Comparison of ENCODE assay signal across 1 cellular context in the genomic region with DNA sequence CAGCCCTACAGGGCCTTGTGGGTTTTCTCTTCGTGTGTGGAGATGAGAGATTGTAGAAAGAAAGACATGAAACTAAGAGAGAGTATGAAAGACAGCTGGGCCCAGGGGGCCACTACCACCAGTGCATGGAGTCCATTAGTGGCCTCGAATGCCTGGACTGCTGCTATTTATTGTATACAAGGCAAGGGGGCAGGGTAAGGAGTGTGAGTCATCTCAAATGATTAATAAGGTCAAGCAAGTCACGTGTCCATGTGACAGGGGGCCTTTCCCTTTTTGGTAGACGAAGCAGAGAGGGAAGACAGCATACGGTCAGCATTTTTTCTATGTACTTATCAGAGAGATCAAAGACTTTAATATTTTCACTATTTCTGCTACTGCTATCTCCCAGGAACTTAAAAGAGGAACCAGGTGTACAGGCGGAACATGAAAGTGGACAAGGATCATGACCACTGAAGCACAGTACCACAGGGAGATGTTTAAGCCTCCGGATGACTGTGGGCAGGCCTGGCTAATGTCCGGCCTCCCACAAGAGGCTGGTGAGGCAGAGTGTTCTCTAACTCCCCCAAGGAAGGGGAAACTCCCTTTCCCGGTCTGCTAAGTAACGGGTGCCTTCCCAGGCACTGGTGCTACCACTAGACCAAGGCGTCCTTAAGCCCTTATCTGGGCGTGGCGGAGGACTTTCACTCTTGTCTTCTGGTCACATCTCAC.
TF ChIP-seq lines count a peak whose summit lies in the region.

No MANE protein-coding gene starts in this region.

TF ChIP-seq in HepG2, 621 proteins besides CTCF, POLR2A, EP300 and RAD21 (continued from another document and continues in another):
- TF ChIP-seq, protein P1, sequence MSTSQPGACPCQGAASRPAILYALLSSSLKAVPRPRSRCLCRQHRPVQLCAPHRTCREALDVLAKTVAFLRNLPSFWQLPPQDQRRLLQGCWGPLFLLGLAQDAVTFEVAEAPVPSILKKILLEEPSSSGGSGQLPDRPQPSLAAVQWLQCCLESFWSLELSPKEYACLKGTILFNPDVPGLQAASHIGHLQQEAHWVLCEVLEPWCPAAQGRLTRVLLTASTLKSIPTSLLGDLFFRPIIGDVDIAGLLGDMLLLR (CRISPR knock-in tag; IDR thresholded peaks at IDR 0.05), result no peak
- no peak for TF ChIP-seq THYN1 (CRISPR knock-in tag; IDR thresholded peaks at IDR 0.05; ENCODE audit: borderline replicate concordance, low read depth)
- TF ChIP-seq MED13 (CRISPR knock-in tag; IDR thresholded peaks at IDR 0.05), result no peak
- TF ChIP-seq NR2F6 (IDR thresholded peaks at IDR 0.05), result peak; percentile 50; the same call in 1 of the 2 replicates
- peak; percentile 53 for TF ChIP-seq NR2F6 (CRISPR knock-in tag; IDR thresholded peaks at IDR 0.05)
- no peak for TF ChIP-seq SMAD3 (CRISPR knock-in tag; IDR thresholded peaks at IDR 0.05)
- TF ChIP-seq CBX2 (IDR thresholded peaks at IDR 0.05; ENCODE audit: low read depth, low read length), result no peak
- TF ChIP-seq CBX2 (CRISPR knock-in tag; IDR thresholded peaks at IDR 0.05; ENCODE audit: low read depth), result no peak
- no peak for TF ChIP-seq CBFB (CRISPR knock-in tag; IDR thresholded peaks at IDR 0.05)
- TF ChIP-seq SMC3 (IDR thresholded peaks at IDR 0.05; ENCODE audit: low read length), result no peak
- no peak for TF ChIP-seq KLF11 (CRISPR knock-in tag; IDR thresholded peaks at IDR 0.05)
- TF ChIP-seq HOXA3 (CRISPR knock-in tag; IDR thresholded peaks at IDR 0.05), result no peak
- peak; percentile 19; the same call in 1 of the 2 replicates for TF ChIP-seq TAF1 (CRISPR knock-in tag; IDR thresholded peaks at IDR 0.05)
- TF ChIP-seq ATF1 (CRISPR knock-in tag; IDR thresholded peaks at IDR 0.05), result no peak
- TF ChIP-seq, protein P2, sequence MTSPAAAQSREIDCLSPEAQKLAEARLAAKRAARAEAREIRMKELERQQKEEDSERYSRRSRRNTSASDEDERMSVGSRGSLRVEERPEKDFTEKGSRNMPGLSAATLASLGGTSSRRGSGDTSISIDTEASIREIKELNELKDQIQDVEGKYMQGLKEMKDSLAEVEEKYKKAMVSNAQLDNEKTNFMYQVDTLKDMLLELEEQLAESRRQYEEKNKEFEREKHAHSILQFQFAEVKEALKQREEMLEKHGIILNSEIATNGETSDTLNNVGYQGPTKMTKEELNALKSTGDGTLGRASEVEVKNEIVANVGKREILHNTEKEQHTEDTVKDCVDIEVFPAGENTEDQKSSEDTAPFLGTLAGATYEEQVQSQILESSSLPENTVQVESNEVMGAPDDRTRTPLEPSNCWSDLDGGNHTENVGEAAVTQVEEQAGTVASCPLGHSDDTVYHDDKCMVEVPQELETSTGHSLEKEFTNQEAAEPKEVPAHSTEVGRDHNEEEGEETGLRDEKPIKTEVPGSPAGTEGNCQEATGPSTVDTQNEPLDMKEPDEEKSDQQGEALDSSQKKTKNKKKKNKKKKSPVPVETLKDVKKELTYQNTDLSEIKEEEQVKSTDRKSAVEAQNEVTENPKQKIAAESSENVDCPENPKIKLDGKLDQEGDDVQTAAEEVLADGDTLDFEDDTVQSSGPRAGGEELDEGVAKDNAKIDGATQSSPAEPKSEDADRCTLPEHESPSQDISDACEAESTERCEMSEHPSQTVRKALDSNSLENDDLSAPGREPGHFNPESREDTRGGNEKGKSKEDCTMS (CRISPR knock-in tag; conservative IDR thresholded peaks at IDR 0.05), result no peak
- TF ChIP-seq MYPOP (CRISPR knock-in tag; IDR thresholded peaks at IDR 0.05), result no peak
- no peak for TF ChIP-seq SETDB1 (CRISPR knock-in tag; IDR thresholded peaks at IDR 0.05; ENCODE audit: borderline replicate concordance)
- no peak for TF ChIP-seq SOX6 (IDR thresholded peaks at IDR 0.05)
- TF ChIP-seq SOX6 (CRISPR knock-in tag; IDR thresholded peaks at IDR 0.05), result no peak; the same call in 1 of the 2 replicates
- TF ChIP-seq ZFP82 (CRISPR knock-in tag; IDR thresholded peaks at IDR 0.05; ENCODE audit: borderline replicate concordance), result no peak
- TF ChIP-seq ETV5 (CRISPR knock-in tag; IDR thresholded peaks at IDR 0.05; ENCODE audit: borderline replicate concordance), result peak; percentile 22; the same call in 1 of the 2 replicates
- no peak for TF ChIP-seq AKNA (CRISPR knock-in tag; IDR thresholded peaks at IDR 0.05; ENCODE audit: borderline replicate concordance)
- no peak for TF ChIP-seq ELF3 (CRISPR knock-in tag; IDR thresholded peaks at IDR 0.05)
- TF ChIP-seq, protein P3, sequence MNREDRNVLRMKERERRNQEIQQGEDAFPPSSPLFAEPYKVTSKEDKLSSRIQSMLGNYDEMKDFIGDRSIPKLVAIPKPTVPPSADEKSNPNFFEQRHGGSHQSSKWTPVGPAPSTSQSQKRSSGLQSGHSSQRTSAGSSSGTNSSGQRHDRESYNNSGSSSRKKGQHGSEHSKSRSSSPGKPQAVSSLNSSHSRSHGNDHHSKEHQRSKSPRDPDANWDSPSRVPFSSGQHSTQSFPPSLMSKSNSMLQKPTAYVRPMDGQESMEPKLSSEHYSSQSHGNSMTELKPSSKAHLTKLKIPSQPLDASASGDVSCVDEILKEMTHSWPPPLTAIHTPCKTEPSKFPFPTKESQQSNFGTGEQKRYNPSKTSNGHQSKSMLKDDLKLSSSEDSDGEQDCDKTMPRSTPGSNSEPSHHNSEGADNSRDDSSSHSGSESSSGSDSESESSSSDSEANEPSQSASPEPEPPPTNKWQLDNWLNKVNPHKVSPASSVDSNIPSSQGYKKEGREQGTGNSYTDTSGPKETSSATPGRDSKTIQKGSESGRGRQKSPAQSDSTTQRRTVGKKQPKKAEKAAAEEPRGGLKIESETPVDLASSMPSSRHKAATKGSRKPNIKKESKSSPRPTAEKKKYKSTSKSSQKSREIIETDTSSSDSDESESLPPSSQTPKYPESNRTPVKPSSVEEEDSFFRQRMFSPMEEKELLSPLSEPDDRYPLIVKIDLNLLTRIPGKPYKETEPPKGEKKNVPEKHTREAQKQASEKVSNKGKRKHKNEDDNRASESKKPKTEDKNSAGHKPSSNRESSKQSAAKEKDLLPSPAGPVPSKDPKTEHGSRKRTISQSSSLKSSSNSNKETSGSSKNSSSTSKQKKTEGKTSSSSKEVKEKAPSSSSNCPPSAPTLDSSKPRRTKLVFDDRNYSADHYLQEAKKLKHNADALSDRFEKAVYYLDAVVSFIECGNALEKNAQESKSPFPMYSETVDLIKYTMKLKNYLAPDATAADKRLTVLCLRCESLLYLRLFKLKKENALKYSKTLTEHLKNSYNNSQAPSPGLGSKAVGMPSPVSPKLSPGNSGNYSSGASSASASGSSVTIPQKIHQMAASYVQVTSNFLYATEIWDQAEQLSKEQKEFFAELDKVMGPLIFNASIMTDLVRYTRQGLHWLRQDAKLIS (CRISPR knock-in tag; IDR thresholded peaks at IDR 0.05), result no peak
- no peak for TF ChIP-seq TERF1 (CRISPR knock-in tag; IDR thresholded peaks at IDR 0.05)
- TF ChIP-seq ESRRA (CRISPR knock-in tag; IDR thresholded peaks at IDR 0.05; ENCODE audit: low read depth), result no peak
- TF ChIP-seq MED8 (CRISPR knock-in tag; IDR thresholded peaks at IDR 0.05; ENCODE audit: insufficient replicate concordance), result no peak
- TF ChIP-seq ZNF292 (CRISPR knock-in tag; IDR thresholded peaks at IDR 0.05; ENCODE audit: borderline replicate concordance, low read depth), result no peak
- TF ChIP-seq TBX3 (IDR thresholded peaks at IDR 0.05; ENCODE audit: borderline replicate concordance), result 0 out of 2 replicates have a peak, but pooled peaks have one; percentile 15
- TF ChIP-seq ZNF337 (CRISPR knock-in tag; IDR thresholded peaks at IDR 0.05; ENCODE audit: borderline replicate concordance, low read depth), result no peak
- no peak for TF ChIP-seq ZSCAN21 (CRISPR knock-in tag; IDR thresholded peaks at IDR 0.05; ENCODE audit: borderline replicate concordance)
- no peak for TF ChIP-seq ZBTB21 (CRISPR knock-in tag; IDR thresholded peaks at IDR 0.05)
- no peak for TF ChIP-seq HNF1B (CRISPR knock-in tag; IDR thresholded peaks at IDR 0.05)
- no peak for TF ChIP-seq KMT2A (CRISPR knock-in tag; IDR thresholded peaks at IDR 0.05)
- TF ChIP-seq KLF16 (CRISPR knock-in tag; IDR thresholded peaks at IDR 0.05), result no peak; a peak in 1 of 4 replicates
- no peak for TF ChIP-seq ZNF687 (CRISPR knock-in tag; IDR thresholded peaks at IDR 0.05)
- TF ChIP-seq ZNF333 (CRISPR knock-in tag; IDR thresholded peaks at IDR 0.05; ENCODE audit: borderline replicate concordance), result no peak
- TF ChIP-seq, protein P4, sequence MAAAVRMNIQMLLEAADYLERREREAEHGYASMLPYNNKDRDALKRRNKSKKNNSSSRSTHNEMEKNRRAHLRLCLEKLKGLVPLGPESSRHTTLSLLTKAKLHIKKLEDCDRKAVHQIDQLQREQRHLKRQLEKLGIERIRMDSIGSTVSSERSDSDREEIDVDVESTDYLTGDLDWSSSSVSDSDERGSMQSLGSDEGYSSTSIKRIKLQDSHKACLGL (CRISPR knock-in tag; IDR thresholded peaks at IDR 0.05), result no peak
